ENCODE assay signal across 8 cellular contexts in the genomic region with DNA sequence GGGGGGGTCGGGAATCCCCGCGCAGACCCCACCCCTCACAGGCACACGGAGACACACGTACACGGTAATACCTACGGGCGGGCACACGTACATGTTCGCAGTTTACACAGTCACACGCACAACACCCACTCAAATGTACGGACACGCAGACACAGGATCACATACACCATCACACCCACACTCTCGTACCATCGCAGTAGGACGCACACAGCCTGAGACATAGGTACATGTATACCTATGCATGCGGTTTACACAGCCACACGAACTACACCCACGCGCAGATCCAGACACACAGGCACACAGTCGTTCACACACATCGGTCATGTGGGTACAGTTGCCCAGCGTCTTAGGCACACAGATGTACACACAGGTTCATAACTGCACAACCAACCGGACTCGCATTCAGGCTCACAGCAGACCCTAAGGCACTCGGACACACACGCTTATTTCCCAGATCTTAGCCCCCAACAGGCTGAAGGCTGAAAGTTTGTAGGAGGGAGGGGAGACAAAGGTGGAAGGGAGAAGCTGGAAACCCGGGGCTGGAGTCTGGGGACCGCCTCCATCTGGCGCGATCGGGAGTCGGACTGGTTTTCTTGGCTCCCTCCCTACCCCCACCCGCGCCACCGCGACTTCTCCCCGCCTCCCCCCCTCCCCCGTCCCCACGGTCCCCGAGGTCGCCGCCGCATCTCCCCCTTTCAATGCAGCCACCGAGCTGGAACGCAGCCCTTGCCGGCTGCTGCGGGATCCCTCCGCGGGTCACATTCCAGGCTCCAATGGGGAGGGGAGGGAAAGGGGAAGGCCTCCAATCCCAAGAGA. TPM values are rescaled to one million over a fixed set of nuclear protein-coding genes. Genes with fewer than 3 reads are reported as not detected.
A peak's percentile ranks its signal among the peaks of the same experiment; 100 is the strongest.
DNase-seq lines count a peak whose midpoint lies in the region; ATAC-seq lines count a peak whose summit lies in the region.

No MANE protein-coding gene starts in this region.

- H3K9me3 ChIP-seq in mesodermal cell (ENCODE audit: control insufficient read depth, low read length), result no peaks in the 10 kb centered on the region

- WGBS in mesodermal cell (ENCODE audit: insufficient coverage in 2 of 2), 2 experiments, result 1% methylated on average over 22 to 23 of the region's 50 CpGs

- DNase-seq in ACHN (peak; percentile 45), ecto neural progenitor cell (ENCODE audit: low spot score) (peak; percentile 88)
- peak; percentile 16 for DNase-seq in activated CD4-positive, alpha-beta T cell treated with anti-CD3 and anti-CD28 coated beads for 1 hour
- DNase-seq in stimulated activated naive CD8-positive, alpha-beta T cell treated with anti-CD3 and anti-CD28 coated beads, Interleukin-15, Interleukin-2, amounts not matched to agents 100 U/mL and 50 U/mL, for 24 hours, result peak; percentile 38

- H3K27ac ChIP-seq in mesodermal cell (ENCODE audit: low read depth, low read length, severe bottlenecking), result no peak overlapping the region

- peaks cover 21% of the 10 kb centered on the region for H3K4me1 ChIP-seq in mesodermal cell (ENCODE audit: control insufficient read depth, insufficient read depth, low read length, poor library complexity, severe bottlenecking)

- ATAC-seq in HG02763 (IDR thresholded peaks at IDR 0.05; ENCODE audit: unreplicated experiment) (peak; percentile 23), HG02798 (IDR thresholded peaks at IDR 0.05; ENCODE audit: poor library complexity, unreplicated experiment) (no peak), HG02623 (IDR thresholded peaks at IDR 0.05; ENCODE audit: unreplicated experiment) (no peak)
- ATAC-seq in stimulated activated naive CD8-positive, alpha-beta T cell treated with anti-CD3 and anti-CD28 coated beads, Interleukin-15, Interleukin-2, amounts not matched to agents 100 U/mL and 50 U/mL, for 24 hours, result peak; percentile 72

- no peaks in the 10 kb centered on the region for H3K36me3 ChIP-seq in mesodermal cell (ENCODE audit: control insufficient read depth, insufficient read depth, low read length)

- in situ Hi-C loops in ACHN (cut with HindIII; ENCODE audit: low pct_ligation_motif_present, low pct_unique_long_range_greater_than_20kb, low sequenced_read_pairs), result no loop called here

- H3K4me3 ChIP-seq in mesodermal cell (ENCODE audit: extremely low read depth, insufficient read depth, low read length, poor library complexity, severe bottlenecking), result peak overlapping the region; percentile 56

RNA-seq across cellular contexts. Expression of a gene that starts 51.9 kb away (rescaled TPM):
- polyA plus RNA-seq in mesodermal cell (2013, experiment 1 of 2), result 1.0 TPM
- 0.96 TPM for polyA plus RNA-seq in mesodermal cell (2013, experiment 2 of 2)

Comparison
In these comparisons a context has a peak if more than half of its experiments do, and no peak if none do; other contexts are left out.
1. DNase-seq: peak in every context shown above with its lines; median percentile 88 in ecto neural progenitor cell; 45 in ACHN; 38 in stimulated activated naive CD8-positive, alpha-beta T cell treated with anti-CD3 and anti-CD28 coated beads, Interleukin-15, Interleukin-2, amounts not matched to agents 100 U/mL and 50 U/mL, for 24 hours; 16 in activated CD4-positive, alpha-beta T cell treated with anti-CD3 and anti-CD28 coated beads for 1 hour.
2. ATAC-seq: peak in HG02763 (single experiment) and stimulated activated naive CD8-positive, alpha-beta T cell treated with anti-CD3 and anti-CD28 coated beads, Interleukin-15, Interleukin-2, amounts not matched to agents 100 U/mL and 50 U/mL, for 24 hours (single experiment); none in HG02798 (single experiment) and HG02623 (single experiment).